Comparison of ENCODE assay signal across 1 cellular context in the genomic region with DNA sequence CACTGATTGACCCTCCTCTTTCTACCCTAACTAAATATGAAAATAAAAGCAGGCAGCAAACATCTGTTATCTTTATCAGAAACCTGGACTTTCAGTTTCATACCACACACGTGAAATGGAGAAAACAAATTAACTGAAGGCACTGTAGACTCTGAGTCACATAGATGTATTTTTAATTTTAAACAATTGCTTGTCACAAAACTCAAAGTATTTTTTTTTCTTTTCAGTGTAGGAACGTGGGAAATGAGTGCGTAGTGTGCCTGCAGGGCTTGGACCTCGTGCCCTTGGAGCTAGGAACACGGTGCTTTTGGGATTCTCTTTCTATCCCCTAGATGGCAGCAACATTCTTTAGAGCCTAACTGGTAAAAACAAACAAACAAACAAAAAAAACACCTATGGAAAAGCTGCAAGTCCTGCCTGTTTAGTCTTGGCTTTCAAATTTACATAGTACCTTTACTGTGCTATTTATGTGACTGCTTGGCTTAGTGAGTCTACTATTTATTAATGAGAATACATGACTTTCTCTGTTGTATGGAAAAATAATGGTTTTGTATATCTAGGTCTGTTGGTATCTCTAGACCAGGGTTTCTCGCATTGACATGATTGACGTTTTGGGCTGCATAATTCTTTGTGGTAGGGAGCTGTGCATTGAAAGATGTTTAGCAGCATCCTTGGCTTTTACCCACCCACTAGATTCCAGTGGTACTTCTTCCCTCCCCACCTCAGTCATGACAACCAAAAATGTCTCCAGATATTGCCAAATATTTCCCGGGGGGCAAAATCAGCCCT.
TF ChIP-seq lines count a peak whose summit lies in the region.

No MANE protein-coding gene starts in this region.

TF ChIP-seq in K562, 482 proteins besides CTCF, POLR2A, EP300 and RAD21 (continued from another document):
- TF ChIP-seq, protein P1, sequence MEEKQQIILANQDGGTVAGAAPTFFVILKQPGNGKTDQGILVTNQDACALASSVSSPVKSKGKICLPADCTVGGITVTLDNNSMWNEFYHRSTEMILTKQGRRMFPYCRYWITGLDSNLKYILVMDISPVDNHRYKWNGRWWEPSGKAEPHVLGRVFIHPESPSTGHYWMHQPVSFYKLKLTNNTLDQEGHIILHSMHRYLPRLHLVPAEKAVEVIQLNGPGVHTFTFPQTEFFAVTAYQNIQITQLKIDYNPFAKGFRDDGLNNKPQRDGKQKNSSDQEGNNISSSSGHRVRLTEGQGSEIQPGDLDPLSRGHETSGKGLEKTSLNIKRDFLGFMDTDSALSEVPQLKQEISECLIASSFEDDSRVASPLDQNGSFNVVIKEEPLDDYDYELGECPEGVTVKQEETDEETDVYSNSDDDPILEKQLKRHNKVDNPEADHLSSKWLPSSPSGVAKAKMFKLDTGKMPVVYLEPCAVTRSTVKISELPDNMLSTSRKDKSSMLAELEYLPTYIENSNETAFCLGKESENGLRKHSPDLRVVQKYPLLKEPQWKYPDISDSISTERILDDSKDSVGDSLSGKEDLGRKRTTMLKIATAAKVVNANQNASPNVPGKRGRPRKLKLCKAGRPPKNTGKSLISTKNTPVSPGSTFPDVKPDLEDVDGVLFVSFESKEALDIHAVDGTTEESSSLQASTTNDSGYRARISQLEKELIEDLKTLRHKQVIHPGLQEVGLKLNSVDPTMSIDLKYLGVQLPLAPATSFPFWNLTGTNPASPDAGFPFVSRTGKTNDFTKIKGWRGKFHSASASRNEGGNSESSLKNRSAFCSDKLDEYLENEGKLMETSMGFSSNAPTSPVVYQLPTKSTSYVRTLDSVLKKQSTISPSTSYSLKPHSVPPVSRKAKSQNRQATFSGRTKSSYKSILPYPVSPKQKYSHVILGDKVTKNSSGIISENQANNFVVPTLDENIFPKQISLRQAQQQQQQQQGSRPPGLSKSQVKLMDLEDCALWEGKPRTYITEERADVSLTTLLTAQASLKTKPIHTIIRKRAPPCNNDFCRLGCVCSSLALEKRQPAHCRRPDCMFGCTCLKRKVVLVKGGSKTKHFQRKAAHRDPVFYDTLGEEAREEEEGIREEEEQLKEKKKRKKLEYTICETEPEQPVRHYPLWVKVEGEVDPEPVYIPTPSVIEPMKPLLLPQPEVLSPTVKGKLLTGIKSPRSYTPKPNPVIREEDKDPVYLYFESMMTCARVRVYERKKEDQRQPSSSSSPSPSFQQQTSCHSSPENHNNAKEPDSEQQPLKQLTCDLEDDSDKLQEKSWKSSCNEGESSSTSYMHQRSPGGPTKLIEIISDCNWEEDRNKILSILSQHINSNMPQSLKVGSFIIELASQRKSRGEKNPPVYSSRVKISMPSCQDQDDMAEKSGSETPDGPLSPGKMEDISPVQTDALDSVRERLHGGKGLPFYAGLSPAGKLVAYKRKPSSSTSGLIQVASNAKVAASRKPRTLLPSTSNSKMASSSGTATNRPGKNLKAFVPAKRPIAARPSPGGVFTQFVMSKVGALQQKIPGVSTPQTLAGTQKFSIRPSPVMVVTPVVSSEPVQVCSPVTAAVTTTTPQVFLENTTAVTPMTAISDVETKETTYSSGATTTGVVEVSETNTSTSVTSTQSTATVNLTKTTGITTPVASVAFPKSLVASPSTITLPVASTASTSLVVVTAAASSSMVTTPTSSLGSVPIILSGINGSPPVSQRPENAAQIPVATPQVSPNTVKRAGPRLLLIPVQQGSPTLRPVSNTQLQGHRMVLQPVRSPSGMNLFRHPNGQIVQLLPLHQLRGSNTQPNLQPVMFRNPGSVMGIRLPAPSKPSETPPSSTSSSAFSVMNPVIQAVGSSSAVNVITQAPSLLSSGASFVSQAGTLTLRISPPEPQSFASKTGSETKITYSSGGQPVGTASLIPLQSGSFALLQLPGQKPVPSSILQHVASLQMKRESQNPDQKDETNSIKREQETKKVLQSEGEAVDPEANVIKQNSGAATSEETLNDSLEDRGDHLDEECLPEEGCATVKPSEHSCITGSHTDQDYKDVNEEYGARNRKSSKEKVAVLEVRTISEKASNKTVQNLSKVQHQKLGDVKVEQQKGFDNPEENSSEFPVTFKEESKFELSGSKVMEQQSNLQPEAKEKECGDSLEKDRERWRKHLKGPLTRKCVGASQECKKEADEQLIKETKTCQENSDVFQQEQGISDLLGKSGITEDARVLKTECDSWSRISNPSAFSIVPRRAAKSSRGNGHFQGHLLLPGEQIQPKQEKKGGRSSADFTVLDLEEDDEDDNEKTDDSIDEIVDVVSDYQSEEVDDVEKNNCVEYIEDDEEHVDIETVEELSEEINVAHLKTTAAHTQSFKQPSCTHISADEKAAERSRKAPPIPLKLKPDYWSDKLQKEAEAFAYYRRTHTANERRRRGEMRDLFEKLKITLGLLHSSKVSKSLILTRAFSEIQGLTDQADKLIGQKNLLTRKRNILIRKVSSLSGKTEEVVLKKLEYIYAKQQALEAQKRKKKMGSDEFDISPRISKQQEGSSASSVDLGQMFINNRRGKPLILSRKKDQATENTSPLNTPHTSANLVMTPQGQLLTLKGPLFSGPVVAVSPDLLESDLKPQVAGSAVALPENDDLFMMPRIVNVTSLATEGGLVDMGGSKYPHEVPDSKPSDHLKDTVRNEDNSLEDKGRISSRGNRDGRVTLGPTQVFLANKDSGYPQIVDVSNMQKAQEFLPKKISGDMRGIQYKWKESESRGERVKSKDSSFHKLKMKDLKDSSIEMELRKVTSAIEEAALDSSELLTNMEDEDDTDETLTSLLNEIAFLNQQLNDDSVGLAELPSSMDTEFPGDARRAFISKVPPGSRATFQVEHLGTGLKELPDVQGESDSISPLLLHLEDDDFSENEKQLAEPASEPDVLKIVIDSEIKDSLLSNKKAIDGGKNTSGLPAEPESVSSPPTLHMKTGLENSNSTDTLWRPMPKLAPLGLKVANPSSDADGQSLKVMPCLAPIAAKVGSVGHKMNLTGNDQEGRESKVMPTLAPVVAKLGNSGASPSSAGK (IDR thresholded peaks at IDR 0.05) = peak; percentile 90
- TF ChIP-seq, protein P2, sequence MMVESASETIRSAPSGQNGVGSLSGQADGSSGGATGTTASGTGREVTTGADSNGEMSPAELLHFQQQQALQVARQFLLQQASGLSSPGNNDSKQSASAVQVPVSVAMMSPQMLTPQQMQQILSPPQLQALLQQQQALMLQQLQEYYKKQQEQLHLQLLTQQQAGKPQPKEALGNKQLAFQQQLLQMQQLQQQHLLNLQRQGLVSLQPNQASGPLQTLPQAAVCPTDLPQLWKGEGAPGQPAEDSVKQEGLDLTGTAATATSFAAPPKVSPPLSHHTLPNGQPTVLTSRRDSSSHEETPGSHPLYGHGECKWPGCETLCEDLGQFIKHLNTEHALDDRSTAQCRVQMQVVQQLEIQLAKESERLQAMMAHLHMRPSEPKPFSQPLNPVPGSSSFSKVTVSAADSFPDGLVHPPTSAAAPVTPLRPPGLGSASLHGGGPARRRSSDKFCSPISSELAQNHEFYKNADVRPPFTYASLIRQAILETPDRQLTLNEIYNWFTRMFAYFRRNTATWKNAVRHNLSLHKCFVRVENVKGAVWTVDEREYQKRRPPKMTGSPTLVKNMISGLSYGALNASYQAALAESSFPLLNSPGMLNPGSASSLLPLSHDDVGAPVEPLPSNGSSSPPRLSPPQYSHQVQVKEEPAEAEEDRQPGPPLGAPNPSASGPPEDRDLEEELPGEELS (CRISPR knock-in tag; IDR thresholded peaks at IDR 0.05; ENCODE audit: borderline replicate concordance) = 0 out of 2 replicates have a peak, but pooled peaks have one; percentile 27
- 0 out of 2 replicates have a peak, but pooled peaks have one; percentile 13 for TF ChIP-seq BHLHE40 (IDR thresholded peaks at IDR 0.05; ENCODE audit: low read length)
- TF ChIP-seq SP2 (IDR thresholded peaks at IDR 0.05; ENCODE audit: extremely low read depth, low read depth, low read length, poor library complexity, severe bottlenecking) = no peak
- TF ChIP-seq, protein P3, sequence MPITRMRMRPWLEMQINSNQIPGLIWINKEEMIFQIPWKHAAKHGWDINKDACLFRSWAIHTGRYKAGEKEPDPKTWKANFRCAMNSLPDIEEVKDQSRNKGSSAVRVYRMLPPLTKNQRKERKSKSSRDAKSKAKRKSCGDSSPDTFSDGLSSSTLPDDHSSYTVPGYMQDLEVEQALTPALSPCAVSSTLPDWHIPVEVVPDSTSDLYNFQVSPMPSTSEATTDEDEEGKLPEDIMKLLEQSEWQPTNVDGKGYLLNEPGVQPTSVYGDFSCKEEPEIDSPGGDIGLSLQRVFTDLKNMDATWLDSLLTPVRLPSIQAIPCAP (CRISPR knock-in tag; IDR thresholded peaks at IDR 0.05; ENCODE audit: borderline replicate concordance) = peak; percentile 51; the same call in 1 of the 2 replicates
- TF ChIP-seq, protein P4, sequence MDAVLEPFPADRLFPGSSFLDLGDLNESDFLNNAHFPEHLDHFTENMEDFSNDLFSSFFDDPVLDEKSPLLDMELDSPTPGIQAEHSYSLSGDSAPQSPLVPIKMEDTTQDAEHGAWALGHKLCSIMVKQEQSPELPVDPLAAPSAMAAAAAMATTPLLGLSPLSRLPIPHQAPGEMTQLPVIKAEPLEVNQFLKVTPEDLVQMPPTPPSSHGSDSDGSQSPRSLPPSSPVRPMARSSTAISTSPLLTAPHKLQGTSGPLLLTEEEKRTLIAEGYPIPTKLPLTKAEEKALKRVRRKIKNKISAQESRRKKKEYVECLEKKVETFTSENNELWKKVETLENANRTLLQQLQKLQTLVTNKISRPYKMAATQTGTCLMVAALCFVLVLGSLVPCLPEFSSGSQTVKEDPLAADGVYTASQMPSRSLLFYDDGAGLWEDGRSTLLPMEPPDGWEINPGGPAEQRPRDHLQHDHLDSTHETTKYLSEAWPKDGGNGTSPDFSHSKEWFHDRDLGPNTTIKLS (IDR thresholded peaks at IDR 0.05; ENCODE audit: borderline replicate concordance, low read depth) = peak; percentile 21; the same call in 1 of the 2 replicates
- TF ChIP-seq MYC (IDR thresholded peaks at IDR 0.05; ENCODE audit: low read depth, low read length) = peak; percentile 28; the same call in 1 of the 2 replicates
- TF ChIP-seq MYC (CRISPR knock-in tag; IDR thresholded peaks at IDR 0.05; ENCODE audit: borderline replicate concordance, low read depth) = no peak
- TF ChIP-seq ZKSCAN1 (IDR thresholded peaks at IDR 0.05; ENCODE audit: low read depth, low read length) = peak; percentile 98
- TF ChIP-seq SRF (CRISPR knock-in tag; IDR thresholded peaks at IDR 0.05) = no peak
- TF ChIP-seq, protein P5, sequence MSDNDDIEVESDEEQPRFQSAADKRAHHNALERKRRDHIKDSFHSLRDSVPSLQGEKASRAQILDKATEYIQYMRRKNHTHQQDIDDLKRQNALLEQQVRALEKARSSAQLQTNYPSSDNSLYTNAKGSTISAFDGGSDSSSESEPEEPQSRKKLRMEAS (CRISPR knock-in tag; IDR thresholded peaks at IDR 0.05) = peak; percentile 73
- TF ChIP-seq TEAD4 (IDR thresholded peaks at IDR 0.05; ENCODE audit: low read length) = no peak
- peak; percentile 75; the same call in 1 of the 2 replicates for TF ChIP-seq TEAD4 (CRISPR knock-in tag; IDR thresholded peaks at IDR 0.05; ENCODE audit: borderline replicate concordance)
- TF ChIP-seq L3MBTL2 (IDR thresholded peaks at IDR 0.05) = peak; percentile 80
- no peak for TF ChIP-seq C11orf30 (IDR thresholded peaks at IDR 0.05; ENCODE audit: low read depth)
- TF ChIP-seq, protein P6, sequence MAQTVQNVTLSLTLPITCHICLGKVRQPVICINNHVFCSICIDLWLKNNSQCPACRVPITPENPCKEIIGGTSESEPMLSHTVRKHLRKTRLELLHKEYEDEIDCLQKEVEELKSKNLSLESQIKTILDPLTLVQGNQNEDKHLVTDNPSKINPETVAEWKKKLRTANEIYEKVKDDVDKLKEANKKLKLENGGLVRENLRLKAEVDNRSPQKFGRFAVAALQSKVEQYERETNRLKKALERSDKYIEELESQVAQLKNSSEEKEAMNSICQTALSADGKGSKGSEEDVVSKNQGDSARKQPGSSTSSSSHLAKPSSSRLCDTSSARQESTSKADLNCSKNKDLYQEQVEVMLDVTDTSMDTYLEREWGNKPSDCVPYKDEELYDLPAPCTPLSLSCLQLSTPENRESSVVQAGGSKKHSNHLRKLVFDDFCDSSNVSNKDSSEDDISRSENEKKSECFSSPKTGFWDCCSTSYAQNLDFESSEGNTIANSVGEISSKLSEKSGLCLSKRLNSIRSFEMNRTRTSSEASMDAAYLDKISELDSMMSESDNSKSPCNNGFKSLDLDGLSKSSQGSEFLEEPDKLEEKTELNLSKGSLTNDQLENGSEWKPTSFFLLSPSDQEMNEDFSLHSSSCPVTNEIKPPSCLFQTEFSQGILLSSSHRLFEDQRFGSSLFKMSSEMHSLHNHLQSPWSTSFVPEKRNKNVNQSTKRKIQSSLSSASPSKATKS (CRISPR knock-in tag; IDR thresholded peaks at IDR 0.05) = no peak
- TF ChIP-seq FOXA3 (CRISPR knock-in tag; conservative IDR thresholded peaks at IDR 0.05 in 1 of 2, IDR thresholded peaks at IDR 0.05 in 1 of 2) = peak; percentile 9 to 51; a peak in 1 of 4 replicates
- TF ChIP-seq ZNF384 (IDR thresholded peaks at IDR 0.05; ENCODE audit: low read depth, low read length) = peak; percentile 56
- TF ChIP-seq POLR3G (IDR thresholded peaks at IDR 0.05; ENCODE audit: extremely low read depth, insufficient read length, insufficient replicate concordance) = no peak
- peak in 1 of 2 experiments; percentile 46; a peak in 1 of 3 replicates for TF ChIP-seq CBX3 (IDR thresholded peaks at IDR 0.05; ENCODE audit: borderline replicate concordance in 1 of 2, low read length in 2 of 2)
- TF ChIP-seq, protein P7, sequence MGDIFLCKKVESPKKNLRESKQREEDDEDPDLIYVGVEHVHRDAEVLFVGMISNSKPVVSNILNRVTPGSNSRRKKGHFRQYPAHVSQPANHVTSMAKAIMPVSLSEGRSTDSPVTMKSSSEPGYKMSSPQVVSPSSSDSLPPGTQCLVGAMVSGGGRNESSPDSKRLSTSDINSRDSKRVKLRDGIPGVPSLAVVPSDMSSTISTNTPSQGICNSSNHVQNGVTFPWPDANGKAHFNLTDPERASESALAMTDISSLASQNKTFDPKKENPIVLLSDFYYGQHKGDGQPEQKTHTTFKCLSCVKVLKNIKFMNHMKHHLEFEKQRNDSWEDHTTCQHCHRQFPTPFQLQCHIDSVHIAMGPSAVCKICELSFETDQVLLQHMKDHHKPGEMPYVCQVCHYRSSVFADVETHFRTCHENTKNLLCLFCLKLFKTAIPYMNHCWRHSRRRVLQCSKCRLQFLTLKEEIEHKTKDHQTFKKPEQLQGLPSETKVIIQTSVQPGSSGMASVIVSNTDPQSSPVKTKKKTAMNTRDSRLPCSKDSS (IDR thresholded peaks at IDR 0.05; ENCODE audit: low read depth, partially characterized antibody) = no peak
- no peak for TF ChIP-seq ZEB2 (IDR thresholded peaks at IDR 0.05)
- TF ChIP-seq, protein P8, sequence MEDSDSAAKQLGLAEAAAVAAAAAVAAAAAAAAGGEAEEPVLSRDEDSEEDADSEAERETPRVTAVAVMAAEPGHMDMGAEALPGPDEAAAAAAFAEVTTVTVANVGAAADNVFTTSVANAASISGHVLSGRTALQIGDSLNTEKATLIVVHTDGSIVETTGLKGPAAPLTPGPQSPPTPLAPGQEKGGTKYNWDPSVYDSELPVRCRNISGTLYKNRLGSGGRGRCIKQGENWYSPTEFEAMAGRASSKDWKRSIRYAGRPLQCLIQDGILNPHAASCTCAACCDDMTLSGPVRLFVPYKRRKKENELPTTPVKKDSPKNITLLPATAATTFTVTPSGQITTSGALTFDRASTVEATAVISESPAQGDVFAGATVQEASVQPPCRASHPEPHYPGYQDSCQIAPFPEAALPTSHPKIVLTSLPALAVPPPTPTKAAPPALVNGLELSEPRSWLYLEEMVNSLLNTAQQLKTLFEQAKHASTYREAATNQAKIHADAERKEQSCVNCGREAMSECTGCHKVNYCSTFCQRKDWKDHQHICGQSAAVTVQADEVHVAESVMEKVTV (CRISPR knock-in tag; IDR thresholded peaks at IDR 0.05) = peak; percentile 52; the same call in 1 of the 2 replicates
- no peak for TF ChIP-seq PURB (CRISPR knock-in tag; IDR thresholded peaks at IDR 0.05; ENCODE audit: low read depth)
- no peak for TF ChIP-seq SRSF1 (IDR thresholded peaks at IDR 0.05; ENCODE audit: low read depth, low read length)
